ENCODE assay signal across 9 cellular contexts in the genomic region with DNA sequence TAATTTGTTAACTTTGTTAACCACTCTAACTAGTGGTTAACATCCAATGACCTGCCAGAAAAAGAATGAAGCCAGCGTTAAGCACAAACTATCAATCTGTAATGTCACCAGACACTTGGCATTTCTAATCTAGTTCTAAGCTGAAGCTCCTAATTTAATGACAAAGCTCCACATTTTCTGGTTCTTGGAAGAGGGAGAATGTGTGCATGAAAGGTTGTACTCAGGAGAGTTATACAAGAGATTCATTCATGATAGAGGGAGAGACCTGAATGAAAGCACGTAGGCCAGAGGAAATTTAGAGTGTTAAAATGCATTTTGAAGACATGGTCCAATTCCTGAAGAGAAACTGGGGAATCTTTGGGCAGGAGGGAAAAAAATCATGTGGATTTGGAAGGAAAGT.
"Had no signal": no experiment of that assay in that cellular context is flagged by ENCODE, and none has a peak within 500 bp of the region (broad histone marks: within the 10 kb centered on the region; RNA-seq: fewer than 3 reads in every experiment).

No MANE protein-coding gene starts in this region.

- H3K4me2 ChIP-seq: KMS-11 had no signal

- FAIRE-seq: HTR-8/SVneo had no signal

- ATAC-seq: HCT116 had no signal

- H3K27ac ChIP-seq: GM23248, KMS-11 had no signal

- DNase-seq: GM23248, H7, HFFc6, IMR-90, KBM-7 had no signal

- H2AFZ ChIP-seq: GM23248 had no signal

- H3K9me3 ChIP-seq: HAP-1 had no signal

- H3K4me3 ChIP-seq: GM23248, HAP-1 had no signal

- H3K36me3 ChIP-seq: HAP-1 had no signal

- H3K9ac ChIP-seq: GM23248, KMS-11 had no signal
